In genomic region chr2:18825856-18826255, GRCh38 we compare ENCODE assay signal across 17 cellular contexts.
A peak's percentile ranks its signal among the peaks of the same experiment; 100 is the strongest.
DNase-seq lines count a peak whose midpoint lies in the region; ATAC-seq and TF ChIP-seq lines count a peak whose summit lies in the region.
"Had no signal": no experiment of that assay in that cellular context is flagged by ENCODE, and none has a peak within 500 bp of the region (broad histone marks: within the 10 kb centered on the region; RNA-seq: fewer than 3 reads in every experiment).

No MANE protein-coding gene starts in this region.

- intact Hi-C loops in Caco-2 (cut with micrococcal nuclease; ENCODE audit: unreplicated experiment) = loop anchor here (2.0 kb wide), 1 partner anchor 75 kb away; no protein-coding TSS in a partner anchor
- intact Hi-C loops in left colon (cut with DNase I, micrococcal nuclease) = no loop called here
- intact Hi-C loops in activated CD4-positive, alpha-beta T cell treated with anti-CD3 and anti-CD28 coated beads for 36 hours (cut with DNase I, micrococcal nuclease) = no loop called here

- no peaks in the 10 kb centered on the region for H3K36me3 Mint-ChIP-seq in Caco-2 (ENCODE audit: insufficient read depth, unreplicated experiment)
- no peaks in the 10 kb centered on the region for H3K36me3 Mint-ChIP-seq in activated naive CD4-positive, alpha-beta T cell treated with anti-CD3 and anti-CD28 coated beads, Interleukin-2, amount 50 U/mL, for 72 hours
- H3K36me3 Mint-ChIP-seq in activated CD4-positive, alpha-beta T cell treated with anti-CD3 and anti-CD28 coated beads for 36 hours (ENCODE audit: low read depth) = peaks cover 3% of the 10 kb centered on the region

- peak overlapping the region; percentile 5 for H3K4me3 Mint-ChIP-seq in Caco-2 (ENCODE audit: unreplicated experiment)
- no peak overlapping the region for H3K4me3 Mint-ChIP-seq in activated CD4-positive, alpha-beta T cell treated with anti-CD3 and anti-CD28 coated beads for 36 hours
- H3K4me3 Mint-ChIP-seq: CD4-positive, alpha-beta T cell; H9 had no signal

- H3K4me3 ChIP-seq in Caco-2 (ENCODE audit: low read depth, low read length) = no peak overlapping the region
- H3K4me3 ChIP-seq: A549, GM12878 had no signal

- no peak for TF ChIP-seq CTCF in Caco-2 (IDR thresholded peaks at IDR 0.05; ENCODE audit: insufficient read depth in 1 of 2, low read depth in 1 of 2, low read length in 1 of 2, severe bottlenecking in 1 of 2, unreplicated experiment in 1 of 2)

- no peaks in the 10 kb centered on the region for H3K9me3 ChIP-seq in Caco-2
- H3K9me3 ChIP-seq: A549 had no signal

- no peaks in the 10 kb centered on the region for H3K36me3 ChIP-seq in Caco-2 (ENCODE audit: control insufficient read depth, insufficient read depth, low read length)

- POLR2A ChIA-PET in Caco-2 (lab: Charles Lee) = no interaction called here
- POLR2A ChIA-PET in activated CD4-positive, alpha-beta T cell treated with anti-CD3 and anti-CD28 coated beads for 36 hours (lab: Charles Lee) = no interaction called here

- peak; percentile 22 for DNase-seq in NCI-H2171 treated with DMSO at 0.1 percent for 48 hours (lab: John Stamatoyannopoulos, UW)
- no peak for DNase-seq in NCI-H2171 (lab: John Stamatoyannopoulos, UW)
- no peak for DNase-seq in Caco-2
- peak; percentile 28 for DNase-seq in NCI-H524 treated with DMSO at 0.1 percent for 48 hours (lab: John Stamatoyannopoulos, UW)
- DNase-seq in left lobe of liver (ENCODE audit: low spot score) = no peak
- DNase-seq in activated naive CD4-positive, alpha-beta T cell treated with anti-CD3 and anti-CD28 coated beads, Interleukin-2, amount 50 U/mL, for 72 hours (ENCODE audit: low spot score in 2 of 2) = no peak
- no peak for DNase-seq in left colon
- no peak for DNase-seq in activated CD4-positive, alpha-beta T cell treated with anti-CD3 and anti-CD28 coated beads for 36 hours
- DNase-seq: AML-193; CD4-positive, alpha-beta T cell; DMS53; DND-41; EL; H9 had no signal

- ATAC-seq in left lobe of liver = peak; percentile 18
- no peak for ATAC-seq in activated naive CD4-positive, alpha-beta T cell treated with anti-CD3 and anti-CD28 coated beads, Interleukin-2, amount 50 U/mL, for 72 hours
- no peak for ATAC-seq in left colon
- no peak for ATAC-seq in activated CD4-positive, alpha-beta T cell treated with anti-CD3 and anti-CD28 coated beads for 36 hours
- ATAC-seq: A549, GM12878, HepG2 had no signal

- peaks cover 55% of the 10 kb centered on the region for H3K4me1 ChIP-seq in Caco-2

- no TSS peak for BruUV-seq in Caco-2 (replicated peaks; lab: Mats Ljungman, UMichigan)

- CTCF ChIA-PET in Caco-2 (lab: Charles Lee) = no interaction called here
- CTCF ChIA-PET in activated CD4-positive, alpha-beta T cell treated with anti-CD3 and anti-CD28 coated beads for 36 hours (lab: Charles Lee) = no interaction called here

- no peaks in the 10 kb centered on the region for H3K27me3 ChIP-seq in Caco-2 (replicated peaks; ENCODE audit: control insufficient read depth, insufficient read depth, low read length)

- peaks cover 37% of the 10 kb centered on the region for H3K4me1 Mint-ChIP-seq in Caco-2 (ENCODE audit: low read depth, unreplicated experiment)
- H3K4me1 Mint-ChIP-seq in activated CD4-positive, alpha-beta T cell treated with anti-CD3 and anti-CD28 coated beads for 36 hours = no peaks in the 10 kb centered on the region

- no peak overlapping the region for H3K27ac Mint-ChIP-seq in Caco-2 (ENCODE audit: unreplicated experiment)
- no peak overlapping the region for H3K27ac Mint-ChIP-seq in activated naive CD4-positive, alpha-beta T cell treated with anti-CD3 and anti-CD28 coated beads, Interleukin-2, amount 50 U/mL, for 72 hours
- no peak overlapping the region for H3K27ac Mint-ChIP-seq in activated CD4-positive, alpha-beta T cell treated with anti-CD3 and anti-CD28 coated beads for 36 hours
- H3K27ac Mint-ChIP-seq: CD4-positive, alpha-beta T cell; H9 had no signal

- H3K27me3 Mint-ChIP-seq in Caco-2 (ENCODE audit: insufficient read depth, unreplicated experiment) = no peaks in the 10 kb centered on the region
- no peaks in the 10 kb centered on the region for H3K27me3 Mint-ChIP-seq in activated CD4-positive, alpha-beta T cell treated with anti-CD3 and anti-CD28 coated beads for 36 hours
- H3K27me3 Mint-ChIP-seq: CD4-positive, alpha-beta T cell had no signal

- H3K9me3 Mint-ChIP-seq in Caco-2 (ENCODE audit: unreplicated experiment) = no peaks in the 10 kb centered on the region
- H3K9me3 Mint-ChIP-seq in activated naive CD4-positive, alpha-beta T cell treated with anti-CD3 and anti-CD28 coated beads, Interleukin-2, amount 50 U/mL, for 72 hours = no peaks in the 10 kb centered on the region
- no peaks in the 10 kb centered on the region for H3K9me3 Mint-ChIP-seq in activated CD4-positive, alpha-beta T cell treated with anti-CD3 and anti-CD28 coated beads for 36 hours (ENCODE audit: low read depth)
- H3K9me3 Mint-ChIP-seq: CD4-positive, alpha-beta T cell; H9 had no signal

Comparison
In these comparisons a context has a peak if more than half of its experiments do, and no peak if none do; other contexts are left out.
1. DNase-seq: peak in NCI-H2171 treated with DMSO at 0.1 percent for 48 hours (single experiment) and NCI-H524 treated with DMSO at 0.1 percent for 48 hours (single experiment); none in NCI-H2171 (single experiment), Caco-2 (0 of 2), left lobe of liver (single experiment), activated naive CD4-positive, alpha-beta T cell treated with anti-CD3 and anti-CD28 coated beads, Interleukin-2, amount 50 U/mL, for 72 hours (0 of 2), left colon (0 of 2) and activated CD4-positive, alpha-beta T cell treated with anti-CD3 and anti-CD28 coated beads for 36 hours (single experiment).